ENCODE assay signal across 14 cellular contexts in the genomic region with DNA sequence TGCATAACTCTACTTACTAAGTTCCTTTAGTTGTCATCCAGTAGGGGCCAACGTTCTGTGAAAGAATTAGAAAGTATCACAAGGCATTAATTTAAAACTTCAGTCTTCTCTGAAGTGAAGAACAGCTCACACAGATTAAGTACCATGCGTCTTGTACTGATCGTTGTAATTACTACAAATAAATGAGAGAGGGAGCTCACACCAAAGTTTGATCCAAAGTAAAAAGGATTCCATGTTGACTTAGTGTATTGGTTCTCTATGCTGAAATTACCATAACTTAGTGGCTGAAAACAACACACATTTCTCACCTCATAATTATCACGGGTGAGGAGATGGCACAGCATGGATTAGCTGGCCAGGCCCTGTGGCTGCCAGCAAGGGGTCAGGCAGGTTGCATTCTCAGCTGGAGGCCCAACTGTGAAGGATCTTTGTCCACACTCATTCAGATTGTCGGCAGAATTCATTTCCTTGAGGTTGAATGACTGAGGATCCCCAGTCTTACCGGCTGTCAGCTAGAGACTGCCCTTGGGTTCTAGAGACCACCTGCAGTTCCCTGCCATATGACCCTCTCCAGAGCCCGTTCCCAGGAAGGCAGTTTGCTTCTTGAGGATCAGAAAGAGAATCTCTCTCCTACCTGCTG.
DNase-seq lines count a peak whose midpoint lies in the region; ATAC-seq and TF ChIP-seq lines count a peak whose summit lies in the region.
"Had no signal": no experiment of that assay in that cellular context is flagged by ENCODE, and none has a peak within 500 bp of the region (broad histone marks: within the 10 kb centered on the region; RNA-seq: fewer than 3 reads in every experiment).

No MANE protein-coding gene starts in this region.

- 72 to 74% methylated on average over 7 of the region's 7 CpGs for WGBS in lower leg skin, 2 donors

- no peaks in the 10 kb centered on the region for H3K79me2 ChIP-seq in PC-9 (ENCODE audit: low read depth)

- no peaks in the 10 kb centered on the region for H3K9me3 ChIP-seq in PC-9 (ENCODE audit: insufficient read depth, low read depth)

- no peak overlapping the region for H3K27ac ChIP-seq in PC-9
- H3K27ac ChIP-seq in coronary artery: no peak overlapping the region
- H3K27ac ChIP-seq: brain microvascular endothelial cell, skin epidermis had no signal

- no peaks in the 10 kb centered on the region for H3K9me3 Mint-ChIP-seq in HFFc6
- H3K9me3 Mint-ChIP-seq: CD4-positive, alpha-beta memory T cell had no signal

- peaks cover 11% of the 10 kb centered on the region; the same call in 1 of the 2 replicates for H3K27me3 ChIP-seq in PC-9 (ENCODE audit: insufficient read depth, low read depth)
- H3K27me3 ChIP-seq: brain microvascular endothelial cell had no signal

- H3K4me1 Mint-ChIP-seq in HFFc6 (ENCODE audit: low read depth): no peaks in the 10 kb centered on the region; the same call in 1 of the 2 replicates
- H3K4me1 Mint-ChIP-seq: CD4-positive, alpha-beta memory T cell; T-helper 17 cell had no signal

- ATAC-seq in GM21526 (IDR thresholded peaks at IDR 0.05; ENCODE audit: low FRiP score, unreplicated experiment) (no peak), HG02970 (IDR thresholded peaks at IDR 0.05; ENCODE audit: low FRiP score, unreplicated experiment) (no peak)
- ATAC-seq: T-helper 17 cell had no signal

- H3K36me3 Mint-ChIP-seq in HFFc6 (ENCODE audit: low read depth): no peaks in the 10 kb centered on the region
- H3K36me3 Mint-ChIP-seq: CD4-positive, alpha-beta memory T cell had no signal

- DNase-seq in AG10803 (ENCODE audit: low read depth) (peak; percentile 14), HFFc6 (no peak), PC-9 (no peak), fibroblast of peridontal ligament (ENCODE audit: extremely low read depth) (peak; percentile 18), coronary artery (ENCODE audit: low spot score) (no peak), lower leg skin (ENCODE audit: low spot score in 2 of 2) (no peak)
- DNase-seq: brain microvascular endothelial cell; CD4-positive, alpha-beta memory T cell; midbrain; NCI-H2029 treated with DMSO at 0.1 percent for 48 hours; T-helper 17 cell had no signal

- POLR2A ChIA-PET in PC-9 (lab: Charles Lee; ENCODE audit: unreplicated experiment): no interaction called here

- H3K27me3 Mint-ChIP-seq in HFFc6 (ENCODE audit: insufficient read depth): peaks cover 4% of the 10 kb centered on the region

- intact Hi-C loops in PC-9 (cut with micrococcal nuclease; ENCODE audit: unreplicated experiment) (no loop called here), lower leg skin (cut with DNase I; ENCODE audit: low total_unique reads) (no loop called here)

- no peaks in the 10 kb centered on the region for H3F3A ChIP-seq in PC-9 (ENCODE audit: insufficient read depth, low read depth)

- H3K9me2 ChIP-seq in PC-9 (ENCODE audit: insufficient read depth): no peaks in the 10 kb centered on the region

- peak; percentile 36; the same call in 1 of the 2 replicates for TF ChIP-seq CTCF in AG10803 (conservative IDR thresholded peaks at IDR 0.05; ENCODE audit: low read length)
- TF ChIP-seq CTCF in HFFc6 (IDR thresholded peaks at IDR 0.05): peak; percentile 46
- peak; percentile 30; the same call in 1 of the 2 replicates for TF ChIP-seq CTCF in PC-9 (conservative IDR thresholded peaks at IDR 0.05)
- no peak for TF ChIP-seq CTCF in coronary artery (IDR thresholded peaks at IDR 0.05)
- TF ChIP-seq CTCF in lower leg skin (IDR thresholded peaks at IDR 0.05): no peak

- CTCF ChIA-PET in PC-9 (lab: Charles Lee): no interaction called here

- H3K4me3 Mint-ChIP-seq in HFFc6: no peak overlapping the region
- H3K4me3 Mint-ChIP-seq: CD4-positive, alpha-beta memory T cell; T-helper 17 cell had no signal

- TF ChIP-seq POLR2A in lower leg skin (IDR thresholded peaks at IDR 0.05): no peak

- H3K4me3 ChIP-seq in AG10803 (ENCODE audit: low read length) (no peak overlapping the region), PC-9 (no peak overlapping the region), coronary artery (no peak overlapping the region), lower leg skin (ENCODE audit: low read depth, poor library complexity, severe bottlenecking) (no peak overlapping the region)
- H3K4me3 ChIP-seq: skin epidermis had no signal

- no TSS peak for BruUV-seq in PC-9 (replicated peaks; lab: Mats Ljungman, UMichigan)

- H4K20me1 ChIP-seq in PC-9 (ENCODE audit: insufficient read depth): 0 out of 2 replicates have a peak, but pooled peaks cover 5% of the 10 kb centered on the region

- no peaks in the 10 kb centered on the region for H3K4me1 ChIP-seq in PC-9 (replicated peaks; ENCODE audit: insufficient read depth)

- H3K36me3 ChIP-seq in PC-9 (ENCODE audit: low read depth): no peaks in the 10 kb centered on the region
- H3K36me3 ChIP-seq: brain microvascular endothelial cell had no signal

- H3K27ac Mint-ChIP-seq in HFFc6: no peak overlapping the region
- H3K27ac Mint-ChIP-seq: CD4-positive, alpha-beta memory T cell; T-helper 17 cell had no signal

- no peak overlapping the region for H3K4me2 ChIP-seq in PC-9

- no peak overlapping the region for H2AFZ ChIP-seq in PC-9

Comparison
In these comparisons a context has a peak if more than half of its experiments do, and no peak if none do; other contexts are left out.
1. DNase-seq: peak in AG10803 (single experiment) and fibroblast of peridontal ligament (single experiment); none in HFFc6 (single experiment), PC-9 (0 of 2), coronary artery (single experiment) and lower leg skin (0 of 2).
2. CTCF ChIP-seq: peak in AG10803 (single experiment), HFFc6 (single experiment) and PC-9 (single experiment); none in coronary artery (single experiment) and lower leg skin (0 of 3).